17 cellular contexts compared by ENCODE assay signal in the genomic region with DNA sequence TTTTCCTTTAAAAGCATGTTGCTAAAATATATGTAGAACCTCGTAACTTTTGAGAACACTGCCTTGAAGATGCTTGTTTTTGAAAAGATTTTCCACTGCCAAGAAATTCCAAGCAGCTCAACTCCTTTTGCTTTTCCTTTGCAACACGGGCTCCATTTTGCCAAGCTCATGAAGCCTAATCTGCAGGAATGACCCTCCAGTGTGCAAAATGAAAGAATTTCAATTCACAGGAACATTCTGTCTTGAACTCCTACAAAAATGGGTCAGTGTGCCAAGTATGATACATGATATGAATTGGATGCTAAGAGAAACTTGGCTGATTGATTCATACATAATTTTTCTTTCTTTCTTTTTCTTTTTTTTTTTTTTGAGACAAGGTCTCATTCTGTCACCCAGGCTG. TPM values are rescaled to one million over a fixed set of nuclear protein-coding genes. Genes with fewer than 3 reads are reported as not detected.
DNase-seq lines count a peak whose midpoint lies in the region; ATAC-seq, FAIRE-seq and TF ChIP-seq lines count a peak whose summit lies in the region.
"Had no signal": no experiment of that assay in that cellular context is flagged by ENCODE, and none has a peak within 500 bp of the region (broad histone marks: within the 10 kb centered on the region; RNA-seq: fewer than 3 reads in every experiment).

No MANE protein-coding gene starts in this region.

- WGBS in adrenal gland, 4 donors = 67 to 74% (median 70%) methylated on average over 2 of the region's 2 CpGs

- dilution Hi-C loops in endothelial cell of umbilical vein (cut with MboI; ENCODE audit: extremely low pct_ligation_motif_present, low sequenced_read_pairs) = no loop called here

- peak; percentile 24 for FAIRE-seq in endothelial cell of umbilical vein (lab: Jason Lieb, UNC)

- peak; percentile 11 for DNase-seq in Karpas-422
- DNase-seq in endothelial cell of umbilical vein (ENCODE audit: low read depth, low spot score) = no peak
- peak; percentile 23 for DNase-seq in fibroblast of the aortic adventitia (ENCODE audit: low read depth)
- no peak for DNase-seq in omental fat pad (ENCODE audit: low spot score)
- no peak for DNase-seq in adrenal gland
- no peak for DNase-seq in NCI-H2107 (lab: John Stamatoyannopoulos, UW)
- DNase-seq: 8988T; Calu3; CD4-positive, alpha-beta memory T cell; DMS79 treated with DMSO at 0.1 percent for 48 hours; GF-D8; GM23248; HCEC 1CT had no signal

- no peaks in the 10 kb centered on the region for H3K9me3 ChIP-seq in Karpas-422 (ENCODE audit: low read length)
- no peaks in the 10 kb centered on the region for H3K9me3 ChIP-seq in endothelial cell of umbilical vein (replicated peaks; ENCODE audit: control insufficient read depth, insufficient read depth, low read length)
- no peaks in the 10 kb centered on the region for H3K9me3 ChIP-seq in adrenal gland (replicated peaks in 1 of 3)

- H3K36me3 ChIP-seq in Karpas-422 (ENCODE audit: insufficient read depth, low read length) = no peaks in the 10 kb centered on the region
- no peaks in the 10 kb centered on the region for H3K36me3 ChIP-seq in endothelial cell of umbilical vein (ENCODE audit: control insufficient read depth in 2 of 2, extremely low read depth in 1 of 2, insufficient read depth in 2 of 2, low read length in 2 of 2)
- no peaks in the 10 kb centered on the region for H3K36me3 ChIP-seq in adrenal gland (replicated peaks in 1 of 2)
- H3K36me3 ChIP-seq: BLaER1 had no signal

- H2AFZ ChIP-seq in Karpas-422 (ENCODE audit: low read length) (no peak overlapping the region), endothelial cell of umbilical vein (ENCODE audit: low read depth, low read length) (no peak overlapping the region)
- H2AFZ ChIP-seq: GM23248 had no signal

- H3K9ac ChIP-seq in Karpas-422 (ENCODE audit: low read length) (no peak overlapping the region), endothelial cell of umbilical vein (replicated peaks; ENCODE audit: extremely low read depth, insufficient read depth, low read length) (no peak overlapping the region)
- H3K9ac ChIP-seq: BLaER1, GM23248 had no signal

- H4K20me1 ChIP-seq in Karpas-422 (ENCODE audit: insufficient read depth, low read depth, low read length) (no peaks in the 10 kb centered on the region), endothelial cell of umbilical vein (replicated peaks; ENCODE audit: control insufficient read depth, extremely low read depth, insufficient read depth, low read length) (no peaks in the 10 kb centered on the region)
- H4K20me1 ChIP-seq: BLaER1 had no signal

- ATAC-seq in omental fat pad (ENCODE audit: low FRiP score) (peak; percentile 31), GM19467 (IDR thresholded peaks at IDR 0.05; ENCODE audit: unreplicated experiment) (no peak), GM18511 (IDR thresholded peaks at IDR 0.05; ENCODE audit: unreplicated experiment) (no peak)

- CTCF ChIA-PET in endothelial cell of umbilical vein (lab: Charles Lee) = no interaction called here

- H3K27me3 ChIP-seq in Karpas-422 (ENCODE audit: low read length) (no peaks in the 10 kb centered on the region), endothelial cell of umbilical vein (ENCODE audit: control insufficient read depth in 2 of 2, insufficient read depth in 2 of 2, low read length in 2 of 2) (no peaks in the 10 kb centered on the region), adrenal gland (no peaks in the 10 kb centered on the region)
- H3K27me3 ChIP-seq: BLaER1 had no signal

- TF ChIP-seq POLR2A in endothelial cell of umbilical vein (IDR thresholded peaks at IDR 0.05; ENCODE audit: low read depth, low read length) (no peak), adrenal gland (IDR thresholded peaks at IDR 0.05) (no peak)

- H3K4me2 ChIP-seq in Karpas-422 (ENCODE audit: low read depth, low read length, poor library complexity, severe bottlenecking) (no peak overlapping the region), endothelial cell of umbilical vein (ENCODE audit: insufficient read depth, low read length) (no peak overlapping the region)
- H3K4me2 ChIP-seq: BLaER1 had no signal

- H3K27ac ChIP-seq in Karpas-422 (ENCODE audit: low read length) (no peak overlapping the region), endothelial cell of umbilical vein (ENCODE audit: insufficient read depth, low read depth, low read length) (no peak overlapping the region), adrenal gland (no peak overlapping the region)
- H3K27ac ChIP-seq: BLaER1, GM23248, HL-60 had no signal

- H3K4me1 ChIP-seq in Karpas-422 (ENCODE audit: low read length) (no peaks in the 10 kb centered on the region), endothelial cell of umbilical vein (ENCODE audit: control insufficient read depth, extremely low read depth, insufficient read depth, low read length) (no peaks in the 10 kb centered on the region), adrenal gland (replicated peaks in 1 of 2) (no peaks in the 10 kb centered on the region)
- H3K4me1 ChIP-seq: BLaER1 had no signal

- intact Hi-C loops in endothelial cell of umbilical vein (cut with micrococcal nuclease) (no loop called here), adrenal gland (cut with DNase I) (no loop called here)

- H3K9me2 ChIP-seq in Karpas-422 (replicated peaks; ENCODE audit: insufficient read depth, low read length) = no peaks in the 10 kb centered on the region

- H3K4me3 ChIP-seq in Karpas-422 (ENCODE audit: low read length) = no peak overlapping the region
- no peak overlapping the region for H3K4me3 ChIP-seq in endothelial cell of umbilical vein (replicated peaks in 1 of 3; ENCODE audit: insufficient read depth in 1 of 3, low read depth in 1 of 3, low read length in 3 of 3)
- no peak overlapping the region for H3K4me3 ChIP-seq in fibroblast of the aortic adventitia (ENCODE audit: low read depth, low read length)
- no peak overlapping the region for H3K4me3 ChIP-seq in adrenal gland
- H3K4me3 ChIP-seq: BLaER1, GM23248 had no signal

- TF ChIP-seq CTCF in endothelial cell of umbilical vein (IDR thresholded peaks at IDR 0.05; ENCODE audit: extremely low read depth in 1 of 2, insufficient read depth in 1 of 2, low read depth in 1 of 2, low read length in 2 of 2) = no peak
- no peak for TF ChIP-seq CTCF in fibroblast of the aortic adventitia (IDR thresholded peaks at IDR 0.05; ENCODE audit: insufficient read depth, low read length)
- no peak for TF ChIP-seq CTCF in omental fat pad (IDR thresholded peaks at IDR 0.05)
- no peak for TF ChIP-seq CTCF in adrenal gland (IDR thresholded peaks at IDR 0.05)

- POLR2A ChIA-PET in endothelial cell of umbilical vein (lab: Charles Lee) = interaction anchor here (0.7 kb wide), 2 partner anchors 144 to 666 kb away, joined by 3 to 4 read pairs; no protein-coding TSS in a partner anchor

- H3K79me2 ChIP-seq in Karpas-422 (ENCODE audit: low read length) (no peaks in the 10 kb centered on the region), endothelial cell of umbilical vein (ENCODE audit: control insufficient read depth, insufficient read depth, low read length) (no peaks in the 10 kb centered on the region)

- BruUV-seq in endothelial cell of umbilical vein (replicated peaks; lab: Mats Ljungman, UMichigan) = no TSS peak

- no peaks in the 10 kb centered on the region for H3K9me1 ChIP-seq in endothelial cell of umbilical vein (replicated peaks; ENCODE audit: control insufficient read depth, extremely low read depth, insufficient read depth, low read length)

TF ChIP-seq in endothelial cell of umbilical vein, 7 proteins besides CTCF, POLR2A, EP300 and RAD21:
- no peak for TF ChIP-seq MAX (IDR thresholded peaks at IDR 0.05; ENCODE audit: insufficient read depth, insufficient read length)
- TF ChIP-seq MYC (IDR thresholded peaks at IDR 0.05; ENCODE audit: low read depth, low read length) = no peak
- no peak for TF ChIP-seq GATA2 (IDR thresholded peaks at IDR 0.05; ENCODE audit: insufficient read depth, insufficient read length, low read depth, low read length)
- no peak for TF ChIP-seq EZH2 (IDR thresholded peaks at IDR 0.05; ENCODE audit: borderline replicate concordance, low read depth, low read length, severe bottlenecking)
- TF ChIP-seq FOS (IDR thresholded peaks at IDR 0.05; ENCODE audit: borderline replicate concordance, insufficient read depth, low read length) = no peak
- TF ChIP-seq JUN (IDR thresholded peaks at IDR 0.05; ENCODE audit: borderline replicate concordance, insufficient read depth, insufficient read length, low read depth) = no peak
- TF ChIP-seq POLR2AphosphoS5 (IDR thresholded peaks at IDR 0.05; ENCODE audit: insufficient read depth, low read depth, low read length) = no peak

RNA-seq across cellular contexts. Expression of gene ERCC6L2, which starts 35.4 kb away (rescaled TPM):
- 51.2 and 54.1 TPM in 2 replicates for total RNA-seq in Karpas-422 (2014; rRNA removed; shearing (Covaris generic); ENCODE audit: low replicate concordance)
- total RNA-seq in endothelial cell of umbilical vein = 29.6 and 31.8 TPM in 2 replicates
- polyA plus RNA-seq in endothelial cell of umbilical vein = 4.7 and 5.3 TPM in 2 replicates
- polyA plus RNA-seq in endothelial cell of umbilical vein (2011; cell fraction: cytosol; rRNA removed) = 7.8 and 8.3 TPM in 2 replicates
- polyA plus RNA-seq in endothelial cell of umbilical vein (2011; cell fraction: nucleus; rRNA removed) = 21.7 and 27.3 TPM in 2 replicates
- polyA plus RNA-seq in endothelial cell of umbilical vein (2012) = 12.0 and 14.0 TPM in 2 replicates
- 27.7 and 34.4 TPM in 2 replicates for polyA minus RNA-seq in endothelial cell of umbilical vein
- 34.7 TPM for polyA minus RNA-seq in endothelial cell of umbilical vein (2011; cell fraction: cytosol; rRNA and poly(A)+ RNA removed)
- polyA minus RNA-seq in endothelial cell of umbilical vein (2011; cell fraction: nucleus; rRNA and poly(A)+ RNA removed) = 58.0 and 64.9 TPM in 2 replicates
- total RNA-seq in fibroblast of the aortic adventitia (ENCODE audit: low replicate concordance) = 52.7 and 93.3 TPM in 2 replicates
- total RNA-seq in omental fat pad = 10 to 100 TPM; 48.9 to 84.6 (median 58.1) TPM
- total RNA-seq in adrenal gland = 10 to 100 TPM; 38.6 to 82.2 (median 50.3) TPM
- polyA plus RNA-seq in adrenal gland = 10 to 100 TPM in 1 of 3 donors, 1 to 10 TPM in 2; 5.6 to 29.5 (median 8.3) TPM

Comparison
In these comparisons a context has a peak if more than half of its experiments do, and no peak if none do; other contexts are left out.
1. DNase-seq: peak in Karpas-422 (single experiment) and fibroblast of the aortic adventitia (single experiment); none in endothelial cell of umbilical vein (single experiment), omental fat pad (single experiment), adrenal gland (0 of 7) and NCI-H2107 (single experiment).